In genomic region chr7:8213381-8213780, GRCh38 we compare ENCODE assay signal across 22 cellular contexts.
"Had no signal": no experiment of that assay in that cellular context is flagged by ENCODE, and none has a peak within 500 bp of the region (broad histone marks: within the 10 kb centered on the region; RNA-seq: fewer than 3 reads in every experiment).

No MANE protein-coding gene starts in this region.

- H3K4me3 Mint-ChIP-seq: activated CD4-positive, alpha-beta T cell treated with anti-CD3 and anti-CD28 coated beads, Interleukin-2, amount 10 ng/mL, durations not matched to agents 7 days and 5 days; activated CD8-positive, alpha-beta T cell treated with anti-CD3 and anti-CD28 coated beads, Interleukin-2, amount 10 ng/mL, durations not matched to agents 7 days and 5 days; central memory CD8-positive, alpha-beta T cell; effector memory CD8-positive, alpha-beta T cell; naive B cell; neural crest cell; stimulated activated naive B cell treated with anti-CD40 and anti-IgM and Interleukin-4, amounts not matched to agents 10 μg/mL and 1 μg/mL and 100 μg/mL, for 72 hours had no signal

- H3K27ac ChIP-seq: breast epithelium, colonic mucosa, esophagus squamous epithelium, gastrocnemius medialis had no signal

- H3K9me3 ChIP-seq: breast epithelium, colonic mucosa, esophagus squamous epithelium, gastrocnemius medialis, mucosa of descending colon, thyroid gland had no signal

- H3K27me3 Mint-ChIP-seq: central memory CD8-positive, alpha-beta T cell; effector memory CD8-positive, alpha-beta T cell; naive B cell; stimulated activated naive B cell treated with anti-CD40 and anti-IgM and Interleukin-4, amounts not matched to agents 10 μg/mL and 1 μg/mL and 100 μg/mL, for 72 hours had no signal

- DNase-seq: activated CD4-positive, alpha-beta T cell treated with anti-CD3 and anti-CD28 coated beads, Interleukin-2, amount 10 ng/mL, durations not matched to agents 7 days and 5 days; activated CD4-positive, CD25-positive, alpha-beta regulatory T cell treated with anti-CD3 and anti-CD28 coated beads, Interleukin-2, amount 50 U/mL, for 72 hours; activated CD8-positive, alpha-beta T cell treated with anti-CD3 and anti-CD28 coated beads, Interleukin-2, amount 10 ng/mL, durations not matched to agents 7 days and 5 days; colonic mucosa; effector memory CD8-positive, alpha-beta T cell; esophagus squamous epithelium; gastrocnemius medialis; head of caudate nucleus; hypothalamus; left cardiac atrium; mucosa of descending colon; naive B cell; posterior cingulate gyrus; stimulated activated CD4-positive, alpha-beta T cell treated with anti-CD3 and anti-CD28 coated beads, Interleukin-2, amount 100 ng/mL, for 48 hours; stimulated activated CD8-positive, alpha-beta memory T cell treated with anti-CD3 and anti-CD28 coated beads, Interleukin-4, amount 100 ng/mL, for 48 hours; stimulated activated naive B cell treated with anti-CD40 and anti-IgM and Interleukin-4, amounts not matched to agents 10 μg/mL and 1 μg/mL and 100 μg/mL, for 72 hours had no signal

- H3K9me3 Mint-ChIP-seq: activated CD4-positive, alpha-beta T cell treated with anti-CD3 and anti-CD28 coated beads, Interleukin-2, amount 10 ng/mL, durations not matched to agents 7 days and 5 days; activated naive CD4-positive, alpha-beta T cell treated with anti-CD3 and anti-CD28 coated beads, Interleukin-2, amount 50 U/mL, for 72 hours; central memory CD8-positive, alpha-beta T cell; effector memory CD8-positive, alpha-beta T cell; naive B cell; neural crest cell; stimulated activated naive B cell treated with anti-CD40 and anti-IgM and Interleukin-4, amounts not matched to agents 10 μg/mL and 1 μg/mL and 100 μg/mL, for 72 hours had no signal

- H3K36me3 ChIP-seq: breast epithelium, colonic mucosa, gastrocnemius medialis, thyroid gland had no signal

- H3K4me1 Mint-ChIP-seq: naive B cell; stimulated activated naive B cell treated with anti-CD40 and anti-IgM and Interleukin-4, amounts not matched to agents 10 μg/mL and 1 μg/mL and 100 μg/mL, for 72 hours had no signal

- H3K4me1 ChIP-seq: breast epithelium, colonic mucosa, esophagus squamous epithelium had no signal

- H3K27ac Mint-ChIP-seq: activated CD4-positive, alpha-beta T cell treated with anti-CD3 and anti-CD28 coated beads, Interleukin-2, amount 10 ng/mL, durations not matched to agents 7 days and 5 days; activated CD8-positive, alpha-beta T cell treated with anti-CD3 and anti-CD28 coated beads, Interleukin-2, amount 10 ng/mL, durations not matched to agents 7 days and 5 days; stimulated activated naive B cell treated with anti-CD40 and anti-IgM and Interleukin-4, amounts not matched to agents 10 μg/mL and 1 μg/mL and 100 μg/mL, for 72 hours had no signal

- H3K36me3 Mint-ChIP-seq: activated naive CD4-positive, alpha-beta T cell treated with anti-CD3 and anti-CD28 coated beads, Interleukin-2, amount 50 U/mL, for 72 hours; naive B cell; stimulated activated naive B cell treated with anti-CD40 and anti-IgM and Interleukin-4, amounts not matched to agents 10 μg/mL and 1 μg/mL and 100 μg/mL, for 72 hours had no signal

- H3K4me3 ChIP-seq: breast epithelium, colonic mucosa, dorsolateral prefrontal cortex, esophagus squamous epithelium, gastrocnemius medialis, mucosa of descending colon, thyroid gland had no signal

- H3K27me3 ChIP-seq: breast epithelium, colonic mucosa, dorsolateral prefrontal cortex, esophagus squamous epithelium, gastrocnemius medialis, thyroid gland had no signal
